Comparison of ENCODE assay signal across 12 cellular contexts in the genomic region with DNA sequence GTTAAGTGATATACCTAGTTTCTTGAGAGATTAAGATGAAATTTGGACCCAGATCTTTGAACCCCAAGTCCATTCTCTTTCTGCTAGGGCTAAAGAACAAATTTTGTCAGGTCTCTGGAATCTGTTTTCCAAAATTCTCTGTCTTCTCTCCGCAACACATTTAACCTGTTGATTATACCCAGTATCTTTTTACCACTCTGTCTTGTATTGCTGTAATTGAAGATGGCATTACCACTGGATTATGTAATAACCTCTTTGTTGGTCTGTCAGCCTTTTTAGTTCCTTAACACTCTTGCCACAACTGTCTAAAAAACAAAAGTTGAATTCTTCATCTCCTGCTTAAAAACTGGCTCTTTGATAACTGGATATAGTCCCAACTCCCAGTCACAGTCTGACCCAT. TPM values are rescaled to one million over a fixed set of nuclear protein-coding genes. Genes with fewer than 3 reads are reported as not detected.
DNase-seq lines count a peak whose midpoint lies in the region; ATAC-seq and TF ChIP-seq lines count a peak whose summit lies in the region.
"Had no signal": no experiment of that assay in that cellular context is flagged by ENCODE, and none has a peak within 500 bp of the region (broad histone marks: within the 10 kb centered on the region; RNA-seq: fewer than 3 reads in every experiment).

No MANE protein-coding gene starts in this region.

- H3K4me3 Mint-ChIP-seq in T-helper 17 cell (peak overlapping the region; percentile 71), memory B cell (peak overlapping the region; percentile 43)

- TF ChIP-seq CTCF in left ventricle myocardium inferior (IDR thresholded peaks at IDR 0.05; ENCODE audit: borderline replicate concordance) (no peak), right atrium auricular region (IDR thresholded peaks at IDR 0.05) (no peak)

- intact Hi-C loops in left ventricle myocardium inferior (cut with micrococcal nuclease), result loop anchor here (5.0 kb wide), 1 partner anchor 62 kb away; no protein-coding TSS in a partner anchor

- H3K27ac Mint-ChIP-seq in T-helper 17 cell, result no peak overlapping the region
- H3K27ac Mint-ChIP-seq in memory B cell, result peak overlapping the region; percentile 78

- H3K27me3 ChIP-seq in left ventricle myocardium inferior (ENCODE audit: low read depth) (no peaks in the 10 kb centered on the region), right atrium auricular region (no peaks in the 10 kb centered on the region)
- H3K27me3 ChIP-seq: uterus had no signal

- H3K27me3 Mint-ChIP-seq in T-helper 17 cell, result no peaks in the 10 kb centered on the region
- H3K27me3 Mint-ChIP-seq in memory B cell, result no peaks in the 10 kb centered on the region

- no peaks in the 10 kb centered on the region for H3K9me3 Mint-ChIP-seq in memory B cell

- no peak for DNase-seq in left ventricle myocardium inferior
- DNase-seq in right atrium auricular region (ENCODE audit: low spot score), result no peak
- no peak for DNase-seq in T-helper 17 cell
- DNase-seq in memory B cell (ENCODE audit: low spot score in 2 of 2), result no peak
- no peak for DNase-seq in EL
- DNase-seq: islet precursor cell, NCI-H2081, uterus had no signal

- H3K27ac ChIP-seq in left ventricle myocardium inferior (replicated peaks) (peak overlapping the region; percentile 21), right atrium auricular region (no peak overlapping the region)
- H3K27ac ChIP-seq: uterus had no signal

- peaks cover 27% of the 10 kb centered on the region for H3K4me1 Mint-ChIP-seq in T-helper 17 cell
- H3K4me1 Mint-ChIP-seq in memory B cell, result peaks cover 21% of the 10 kb centered on the region

- peaks cover 6% of the 10 kb centered on the region for H3K36me3 Mint-ChIP-seq in T-helper 17 cell (ENCODE audit: low read depth)
- H3K36me3 Mint-ChIP-seq in memory B cell, result peaks cover 18% of the 10 kb centered on the region

- peaks cover 69% of the 10 kb centered on the region for H3K4me1 ChIP-seq in left ventricle myocardium inferior
- H3K4me1 ChIP-seq in right atrium auricular region, result peaks cover 0 to 56% of the 10 kb centered on the region in 2 donors

- ATAC-seq in T-helper 17 cell, result no peak
- ATAC-seq in memory B cell (ENCODE audit: low read depth), result no peak
- no peak for ATAC-seq in HG03378 (IDR thresholded peaks at IDR 0.05; ENCODE audit: unreplicated experiment)
- ATAC-seq in HG03439 (IDR thresholded peaks at IDR 0.05; ENCODE audit: unreplicated experiment), result no peak
- no peak for ATAC-seq in HG02642 (IDR thresholded peaks at IDR 0.05; ENCODE audit: poor library complexity, unreplicated experiment)
- ATAC-seq: Panc1 had no signal

- H3K36me3 ChIP-seq in left ventricle myocardium inferior (peaks cover 25% of the 10 kb centered on the region), right atrium auricular region (peaks cover 14% of the 10 kb centered on the region)
- H3K36me3 ChIP-seq: uterus had no signal

- H3K9me3 ChIP-seq in left ventricle myocardium inferior (replicated peaks), result no peaks in the 10 kb centered on the region
- no peaks in the 10 kb centered on the region for H3K9me3 ChIP-seq in right atrium auricular region
- H3K9me3 ChIP-seq in T-helper 17 cell (ENCODE audit: control insufficient read depth, low read length, poor library complexity, severe bottlenecking), result no peaks in the 10 kb centered on the region
- H3K9me3 ChIP-seq: uterus had no signal

- H3K4me3 ChIP-seq in left ventricle myocardium inferior, result no peak overlapping the region
- no peak overlapping the region for H3K4me3 ChIP-seq in right atrium auricular region

RNA-seq across cellular contexts. Expression of gene SRP9, which starts 3.0 kb away (rescaled TPM):
- 205 TPM for total RNA-seq in left ventricle myocardium inferior
- total RNA-seq in right atrium auricular region, result 100 to 1,000 TPM; 143 to 216 TPM
- 10 to 100 TPM; 85.5 to 87.6 TPM for total RNA-seq in T-helper 17 cell

RNA-seq across cellular contexts. Expression of gene EPHX1, which starts 29.3 kb away (rescaled TPM):
- total RNA-seq in left ventricle myocardium inferior (49.7 TPM), right atrium auricular region (10 to 100 TPM; 57.7 to 66.0 TPM), T-helper 17 cell (1 to 10 TPM in 1 of 2 donors, under 1 TPM in 1; 0.94 to 1.3 TPM)

Comparison
In these comparisons a context has a peak if more than half of its experiments do, and no peak if none do; other contexts are left out.
1. RNA of gene EPHX1, which starts 29.3 kb away (total RNA-seq): 57.7 to 66.0 TPM in right atrium auricular region and 49.7 TPM in left ventricle myocardium inferior (single experiment); 0.94 to 1.3 TPM in T-helper 17 cell; every median in the first group is over 10 times any median in the second.